In genomic region chr19:42150940-42151339, GRCh38 we compare ENCODE assay signal across 1 cellular context.
TF ChIP-seq lines count a peak whose summit lies in the region.

No MANE protein-coding gene starts in this region.

TF ChIP-seq in neural cell, 6 proteins besides CTCF, POLR2A, EP300 and RAD21 (continued from another document):
- TF ChIP-seq, protein P1, sequence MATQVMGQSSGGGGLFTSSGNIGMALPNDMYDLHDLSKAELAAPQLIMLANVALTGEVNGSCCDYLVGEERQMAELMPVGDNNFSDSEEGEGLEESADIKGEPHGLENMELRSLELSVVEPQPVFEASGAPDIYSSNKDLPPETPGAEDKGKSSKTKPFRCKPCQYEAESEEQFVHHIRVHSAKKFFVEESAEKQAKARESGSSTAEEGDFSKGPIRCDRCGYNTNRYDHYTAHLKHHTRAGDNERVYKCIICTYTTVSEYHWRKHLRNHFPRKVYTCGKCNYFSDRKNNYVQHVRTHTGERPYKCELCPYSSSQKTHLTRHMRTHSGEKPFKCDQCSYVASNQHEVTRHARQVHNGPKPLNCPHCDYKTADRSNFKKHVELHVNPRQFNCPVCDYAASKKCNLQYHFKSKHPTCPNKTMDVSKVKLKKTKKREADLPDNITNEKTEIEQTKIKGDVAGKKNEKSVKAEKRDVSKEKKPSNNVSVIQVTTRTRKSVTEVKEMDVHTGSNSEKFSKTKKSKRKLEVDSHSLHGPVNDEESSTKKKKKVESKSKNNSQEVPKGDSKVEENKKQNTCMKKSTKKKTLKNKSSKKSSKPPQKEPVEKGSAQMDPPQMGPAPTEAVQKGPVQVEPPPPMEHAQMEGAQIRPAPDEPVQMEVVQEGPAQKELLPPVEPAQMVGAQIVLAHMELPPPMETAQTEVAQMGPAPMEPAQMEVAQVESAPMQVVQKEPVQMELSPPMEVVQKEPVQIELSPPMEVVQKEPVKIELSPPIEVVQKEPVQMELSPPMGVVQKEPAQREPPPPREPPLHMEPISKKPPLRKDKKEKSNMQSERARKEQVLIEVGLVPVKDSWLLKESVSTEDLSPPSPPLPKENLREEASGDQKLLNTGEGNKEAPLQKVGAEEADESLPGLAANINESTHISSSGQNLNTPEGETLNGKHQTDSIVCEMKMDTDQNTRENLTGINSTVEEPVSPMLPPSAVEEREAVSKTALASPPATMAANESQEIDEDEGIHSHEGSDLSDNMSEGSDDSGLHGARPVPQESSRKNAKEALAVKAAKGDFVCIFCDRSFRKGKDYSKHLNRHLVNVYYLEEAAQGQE (IDR thresholded peaks at IDR 0.05; ENCODE audit: borderline replicate concordance) = no peak
TF ChIP-seq in neural cell: peak in this region for 0.
